26 cellular contexts compared by ENCODE assay signal in genomic region chr3:120114376-120114775, GRCh38.
"Had no signal": no experiment of that assay in that cellular context is flagged by ENCODE, and none has a peak within 500 bp of the region (broad histone marks: within the 10 kb centered on the region; RNA-seq: fewer than 3 reads in every experiment).

No MANE protein-coding gene starts in this region.

- H3K36me3 ChIP-seq: brain microvascular endothelial cell had no signal

- H3K27me3 ChIP-seq: brain microvascular endothelial cell had no signal

- H3K27ac ChIP-seq: brain microvascular endothelial cell had no signal

- DNase-seq: activated CD4-positive, alpha-beta T cell treated with anti-CD3 and anti-CD28 coated beads for 48 hours; activated CD4-positive, alpha-beta T cell treated with anti-CD3 and anti-CD28 coated beads, Interleukin-2, amount 50 U/mL, for 4 hours; activated CD4-positive, CD25-positive, alpha-beta regulatory T cell treated with anti-CD3 and anti-CD28 coated beads, Interleukin-2, amount 50 U/mL, for 72 hours; activated CD8-positive, alpha-beta memory T cell treated with anti-CD3 and anti-CD28 coated beads, Interleukin-2, amount 10 ng/mL, durations not matched to agents 7 days and 5 days; activated CD8-positive, alpha-beta T cell treated with anti-CD3 and anti-CD28 coated beads, Interleukin-2, amount 10 ng/mL, durations not matched to agents 7 days and 5 days; activated gamma-delta T cell treated with Interleukin-2 at 50 U/mL for 16 hours; activated naive CD4-positive, alpha-beta T cell treated with anti-CD3 and anti-CD28 coated beads, Interleukin-2, amount 10 ng/mL, durations not matched to agents 7 days and 5 days; activated naive CD8-positive, alpha-beta T cell treated with anti-CD3 and anti-CD28 coated beads for 36 hours; activated T-cell treated with anti-CD3 and anti-CD28 coated beads, Interleukin-2, amount 50 U/mL, for 24 hours; brain microvascular endothelial cell; caudate nucleus; Karpas-422; NCI-H1048; NCI-H1417; NCI-H1930; NCI-H2171; NCI-H2227 treated with DMSO at 0.1 percent for 48 hours; NCI-H526 treated with DMSO at 0.1 percent for 48 hours; NCI-H82; NK-92 treated with Interleukin-12 subunit alpha and Interleukin-12 subunit beta, amount 100 ng/mL, for 24 hours; SIG-M5; T-helper 17 cell; T-helper 9 cell had no signal

- H3K4me3 ChIP-seq: K562 had no signal

- ATAC-seq: activated CD8-positive, alpha-beta memory T cell treated with anti-CD3 and anti-CD28 coated beads, Interleukin-2, amount 10 ng/mL, durations not matched to agents 7 days and 5 days; activated CD8-positive, alpha-beta T cell treated with anti-CD3 and anti-CD28 coated beads, Interleukin-2, amount 10 ng/mL, durations not matched to agents 7 days and 5 days; activated T-helper 17 cell treated with anti-CD3 and anti-CD28 coated beads, Interleukin-2, amount 50 U/mL, for 72 hours; K562; T-helper 17 cell; WTC11 had no signal
